36 cellular contexts compared by ENCODE assay signal in genomic region chr10:94220717-94221116, GRCh38.
"Had no signal": no experiment of that assay in that cellular context is flagged by ENCODE, and none has a peak within 500 bp of the region (broad histone marks: within the 10 kb centered on the region; RNA-seq: fewer than 3 reads in every experiment).

No MANE protein-coding gene starts in this region.

- H3K9me3 ChIP-seq: MG63 had no signal

- DNase-seq: Karpas-422, Kasumi-1, MG63, MM.1S, MV-4-11, NCI-H1048, NCI-H1092, NCI-H1092 treated with DMSO at 0.1 percent for 48 hours, NCI-H1105, NCI-H1105 treated with DMSO at 0.1 percent for 48 hours, NCI-H1417, NCI-H1417 treated with DMSO at 0.1 percent for 48 hours, NCI-H1436, NCI-H1436 treated with DMSO at 0.1 percent for 48 hours, NCI-H146, NCI-H1694, NCI-H1694 treated with DMSO at 0.1 percent for 48 hours, NCI-H187, NCI-H187 treated with DMSO at 0.1 percent for 48 hours, NCI-H1930, NCI-H2029, NCI-H2029 treated with DMSO at 0.1 percent for 48 hours, NCI-H2081, NCI-H2081 treated with DMSO at 0.1 percent for 48 hours, NCI-H2107, NCI-H2171, NCI-H2171 treated with DMSO at 0.1 percent for 48 hours, NCI-H2227 treated with DMSO at 0.1 percent for 48 hours, NCI-H226, NCI-H345, NCI-H446, NCI-H446 treated with DMSO at 0.1 percent for 48 hours, NCI-H510A, NCI-H510A treated with DMSO at 0.1 percent for 48 hours, NCI-H524, NCI-H524 treated with DMSO at 0.1 percent for 48 hours had no signal

- H3K36me3 ChIP-seq: MG63 had no signal

- H3K4me3 ChIP-seq: MG63 had no signal

- H3K27me3 ChIP-seq: MG63 had no signal
